ENCODE assay signal across 18 cellular contexts in the genomic region with DNA sequence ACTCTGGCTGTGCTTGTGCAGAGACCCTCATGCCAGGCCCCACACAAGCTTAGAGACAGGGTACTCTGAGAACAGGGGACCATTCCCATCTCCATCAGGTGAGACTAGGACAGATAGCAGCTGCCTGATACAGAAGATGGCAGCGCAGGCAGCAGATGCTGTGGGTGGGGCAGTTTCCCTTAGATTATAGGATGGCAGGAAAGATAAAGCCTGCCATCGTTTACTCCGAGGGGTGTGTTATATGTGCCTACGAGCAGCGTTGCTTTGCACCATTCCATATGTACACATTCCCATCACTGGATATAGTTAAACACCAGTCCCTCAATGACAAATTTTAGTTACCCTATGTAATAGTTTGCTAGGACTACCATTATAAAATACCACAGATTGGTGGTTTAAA.
DNase-seq lines count a peak whose midpoint lies in the region; ATAC-seq, FAIRE-seq and TF ChIP-seq lines count a peak whose summit lies in the region.
"Had no signal": no experiment of that assay in that cellular context is flagged by ENCODE, and none has a peak within 500 bp of the region (broad histone marks: within the 10 kb centered on the region; RNA-seq: fewer than 3 reads in every experiment).

No MANE protein-coding gene starts in this region.

- H3K9me3 ChIP-seq in T-helper 17 cell (ENCODE audit: control insufficient read depth, low read length, poor library complexity, severe bottlenecking), result no peaks in the 10 kb centered on the region
- no peaks in the 10 kb centered on the region for H3K9me3 ChIP-seq in mucosa of descending colon
- H3K9me3 ChIP-seq in testis, result no peaks in the 10 kb centered on the region
- H3K9me3 ChIP-seq: Caco-2, HAP-1 had no signal

- H3K4me3 ChIP-seq in mucosa of descending colon (no peak overlapping the region), testis (no peak overlapping the region)
- H3K4me3 ChIP-seq: BLaER1, HAP-1 had no signal

- H3K36me3 Mint-ChIP-seq in T-helper 17 cell (ENCODE audit: low read depth), result no peaks in the 10 kb centered on the region

- H3K4me3 Mint-ChIP-seq in T-helper 17 cell, result no peak overlapping the region
- H3K4me3 Mint-ChIP-seq: CD8-positive, alpha-beta T cell; HFFc6 had no signal

- no peak overlapping the region for H3K27ac ChIP-seq in testis
- H3K27ac ChIP-seq: BLaER1, C4-2B had no signal

- H3K4me1 Mint-ChIP-seq in T-helper 17 cell, result peaks cover 36% of the 10 kb centered on the region

- H3K36me3 ChIP-seq in mucosa of descending colon (ENCODE audit: low read depth), result no peaks in the 10 kb centered on the region
- H3K36me3 ChIP-seq in testis (ENCODE audit: low read depth, missing control alignments), result no peaks in the 10 kb centered on the region
- H3K36me3 ChIP-seq: HAP-1 had no signal

- DNase-seq in GM12892 (ENCODE audit: insufficient read length), result no peak
- no peak for DNase-seq in T-helper 17 cell
- DNase-seq in mucosa of descending colon, result peak in 1 of 3 donors; percentile 17
- DNase-seq in testis, result no peak
- DNase-seq in NCI-H345 treated with DMSO at 0.1 percent for 48 hours (lab: John Stamatoyannopoulos, UW; ENCODE audit: unreplicated experiment), result no peak
- no peak for DNase-seq in HPDE6-E6E7 (ENCODE audit: extremely low spot score)
- DNase-seq: Caco-2; CD4-positive, CD25-positive, alpha-beta regulatory T cell; CD8-positive, alpha-beta T cell; DMS153; DND-41; GOT3; HFFc6 had no signal

- WGBS in testis, 2 donors, result 94 to 95% methylated on average over 5 of the region's 5 CpGs

- H3K4me1 ChIP-seq in mucosa of descending colon (ENCODE audit: low read depth) (peaks cover 6% of the 10 kb centered on the region), testis (no peaks in the 10 kb centered on the region)
- H3K4me1 ChIP-seq: Caco-2, HAP-1 had no signal

- intact Hi-C loops in mucosa of descending colon (cut with DNase I, micrococcal nuclease), result no loop called here
- intact Hi-C loops in testis (cut with DNase I; ENCODE audit: low total_unique reads), result no loop called here

- peak; percentile 5 for FAIRE-seq in GM12892 (lab: Jason Lieb, UNC)
- FAIRE-seq: G401.6, H54 had no signal

- no peak for TF ChIP-seq CTCF in mucosa of descending colon (IDR thresholded peaks at IDR 0.05)
- no peak for TF ChIP-seq CTCF in testis (IDR thresholded peaks at IDR 0.05)

- ATAC-seq in T-helper 17 cell (no peak), mucosa of descending colon (peak; percentile 54)
- ATAC-seq: CD8-positive, alpha-beta T cell had no signal

- H3K27ac Mint-ChIP-seq in T-helper 17 cell, result peak overlapping the region; percentile 53
- H3K27ac Mint-ChIP-seq: CD8-positive, alpha-beta T cell; HFFc6 had no signal

- no peaks in the 10 kb centered on the region for H3K27me3 Mint-ChIP-seq in T-helper 17 cell
- H3K27me3 Mint-ChIP-seq: CD4-positive, CD25-positive, alpha-beta regulatory T cell had no signal

- no peaks in the 10 kb centered on the region for H3K27me3 ChIP-seq in testis
- H3K27me3 ChIP-seq: BLaER1 had no signal

- no peak for TF ChIP-seq POLR2A in GM12892 (IDR thresholded peaks at IDR 0.05; ENCODE audit: low read depth, low read length)
- no peak for TF ChIP-seq POLR2A in testis (IDR thresholded peaks at IDR 0.05)
